Comparison of ENCODE assay signal across 8 cellular contexts in the genomic region with DNA sequence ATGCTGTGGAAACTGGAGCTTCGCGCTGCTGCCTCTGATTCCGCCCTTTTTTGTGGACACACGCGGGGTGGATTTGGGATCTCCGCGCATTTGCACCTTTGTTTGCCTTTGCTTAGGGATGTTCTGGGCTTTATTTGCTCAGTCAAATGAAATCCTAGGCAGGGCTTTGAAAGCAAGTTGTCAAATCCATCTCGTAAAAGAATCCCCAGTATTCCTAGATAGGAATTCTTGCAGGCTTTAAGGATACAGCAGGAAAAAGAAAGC. TPM values are rescaled to one million over a fixed set of nuclear protein-coding genes. Genes with fewer than 3 reads are reported as not detected.
DNase-seq lines count a peak whose midpoint lies in the region; ATAC-seq and TF ChIP-seq lines count a peak whose summit lies in the region.

No MANE protein-coding gene starts in this region.

- H3K4me3 ChIP-seq in GM12864 (ENCODE audit: low read depth, low read length) (peak overlapping the region; percentile 72), SJSA1 (peak overlapping the region; percentile 73), fibroblast of mammary gland (ENCODE audit: control insufficient read depth, low read depth, low read length) (peak overlapping the region; percentile 86), retinal pigment epithelial cell (ENCODE audit: low read length) (peak overlapping the region; percentile 87)

- peak overlapping the region; percentile 95 for H3K27ac ChIP-seq in SJSA1

- H3K9me3 ChIP-seq in SJSA1 (replicated peaks), result no peaks in the 10 kb centered on the region

- H3K27me3 ChIP-seq in SJSA1 (replicated peaks), result no peaks in the 10 kb centered on the region

- ATAC-seq in GM18519 (IDR thresholded peaks at IDR 0.05; ENCODE audit: low FRiP score, unreplicated experiment) (no peak), HG02973 (IDR thresholded peaks at IDR 0.05; ENCODE audit: unreplicated experiment) (no peak)

- peaks cover 9% of the 10 kb centered on the region for H3K36me3 ChIP-seq in SJSA1

- DNase-seq in GM12864 (ENCODE audit: low read depth) (no peak), SJSA1 (ENCODE audit: low read depth in 1 of 2, low spot score in 2 of 2) (no peak), fibroblast of mammary gland (ENCODE audit: low read depth) (no peak), retinal pigment epithelial cell (ENCODE audit: low read depth) (no peak), inferior parietal cortex (ENCODE audit: extremely low spot score) (no peak), UCSD-AML1 (lab: John Stamatoyannopoulos, UW; ENCODE audit: unreplicated experiment) (no peak)

- no peak for TF ChIP-seq CTCF in GM12864 (IDR thresholded peaks at IDR 0.05; ENCODE audit: low read depth, low read length, missing control alignments)
- TF ChIP-seq CTCF in fibroblast of mammary gland (conservative IDR thresholded peaks at IDR 0.05; ENCODE audit: control insufficient read depth, insufficient read depth, low read depth, low read length), result no peak
- no peak for TF ChIP-seq CTCF in retinal pigment epithelial cell (conservative IDR thresholded peaks at IDR 0.05; ENCODE audit: low read depth, low read length)

- peaks cover 7% of the 10 kb centered on the region for H3K4me1 ChIP-seq in SJSA1 (replicated peaks)

RNA-seq across cellular contexts. Expression of gene CEP57L1, which starts 0.4 kb away (rescaled TPM):
- total RNA-seq in SJSA1 (2014; rRNA removed; shearing (Covaris generic)), result 45.1 and 45.2 TPM in 2 replicates

RNA-seq across cellular contexts. Expression of gene SESN1, which starts 1.1 kb away (rescaled TPM):
- total RNA-seq in SJSA1 (2014; rRNA removed; shearing (Covaris generic)), result 12.7 and 15.8 TPM in 2 replicates
